Comparison of ENCODE assay signal across 9 cellular contexts in the genomic region with DNA sequence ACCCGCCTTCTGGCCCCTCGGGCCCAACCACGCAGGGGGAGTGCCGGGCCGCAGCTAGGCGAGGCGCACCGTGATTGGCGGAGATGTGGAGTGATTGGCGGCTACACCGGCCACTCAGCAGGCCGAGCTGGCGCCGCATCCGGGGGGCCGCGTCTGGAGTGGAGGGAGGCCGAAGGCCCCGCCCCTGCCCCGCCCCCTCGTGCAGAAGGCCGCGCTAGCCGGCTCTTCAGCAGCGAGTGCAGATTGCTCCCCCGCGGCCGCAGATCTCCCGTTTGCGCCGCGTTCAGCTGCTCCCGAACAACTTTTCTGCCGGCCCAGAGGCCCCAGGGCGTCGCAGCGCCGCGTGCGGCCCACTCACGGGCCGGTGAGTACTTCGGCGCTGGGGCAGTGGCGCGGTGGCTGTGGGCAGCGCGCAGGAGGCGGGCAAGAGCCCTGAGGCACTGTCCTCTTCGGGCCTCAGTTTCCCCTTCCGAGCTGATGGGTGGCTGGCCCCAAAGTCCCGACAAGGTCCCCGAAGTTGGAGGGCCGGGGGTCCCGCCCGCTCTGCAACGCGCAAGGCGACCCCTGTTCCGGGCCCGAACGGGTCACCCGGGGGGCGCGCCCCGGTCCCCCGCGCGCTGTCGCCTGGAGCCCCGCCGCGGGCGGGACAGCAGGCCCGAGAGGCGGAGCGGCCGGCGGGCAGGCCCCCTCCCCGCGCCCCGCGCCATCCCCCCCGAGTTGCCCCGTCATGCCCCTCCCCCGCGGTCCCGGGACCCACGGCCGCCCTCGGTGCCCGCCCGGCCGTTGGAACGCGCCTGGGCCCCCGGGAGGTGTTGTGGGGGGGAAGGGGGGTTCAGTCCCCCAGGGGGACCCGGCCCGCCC. TPM values are rescaled to one million over a fixed set of nuclear protein-coding genes. Genes with fewer than 3 reads are reported as not detected.
DNase-seq lines count a peak whose midpoint lies in the region; ATAC-seq and TF ChIP-seq lines count a peak whose summit lies in the region.
"Had no signal": no experiment of that assay in that cellular context is flagged by ENCODE, and none has a peak within 500 bp of the region (broad histone marks: within the 10 kb centered on the region; RNA-seq: fewer than 3 reads in every experiment).

A gene with protein sequence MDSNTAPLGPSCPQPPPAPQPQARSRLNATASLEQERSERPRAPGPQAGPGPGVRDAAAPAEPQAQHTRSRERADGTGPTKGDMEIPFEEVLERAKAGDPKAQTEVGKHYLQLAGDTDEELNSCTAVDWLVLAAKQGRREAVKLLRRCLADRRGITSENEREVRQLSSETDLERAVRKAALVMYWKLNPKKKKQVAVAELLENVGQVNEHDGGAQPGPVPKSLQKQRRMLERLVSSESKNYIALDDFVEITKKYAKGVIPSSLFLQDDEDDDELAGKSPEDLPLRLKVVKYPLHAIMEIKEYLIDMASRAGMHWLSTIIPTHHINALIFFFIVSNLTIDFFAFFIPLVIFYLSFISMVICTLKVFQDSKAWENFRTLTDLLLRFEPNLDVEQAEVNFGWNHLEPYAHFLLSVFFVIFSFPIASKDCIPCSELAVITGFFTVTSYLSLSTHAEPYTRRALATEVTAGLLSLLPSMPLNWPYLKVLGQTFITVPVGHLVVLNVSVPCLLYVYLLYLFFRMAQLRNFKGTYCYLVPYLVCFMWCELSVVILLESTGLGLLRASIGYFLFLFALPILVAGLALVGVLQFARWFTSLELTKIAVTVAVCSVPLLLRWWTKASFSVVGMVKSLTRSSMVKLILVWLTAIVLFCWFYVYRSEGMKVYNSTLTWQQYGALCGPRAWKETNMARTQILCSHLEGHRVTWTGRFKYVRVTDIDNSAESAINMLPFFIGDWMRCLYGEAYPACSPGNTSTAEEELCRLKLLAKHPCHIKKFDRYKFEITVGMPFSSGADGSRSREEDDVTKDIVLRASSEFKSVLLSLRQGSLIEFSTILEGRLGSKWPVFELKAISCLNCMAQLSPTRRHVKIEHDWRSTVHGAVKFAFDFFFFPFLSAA (plus strand): TSS at position 200 of the 861 bp plus-strand sequence. CDS start 7,606 bp downstream, outside the sequence.

- H3K27ac ChIP-seq in cingulate gyrus (ENCODE audit: low read depth, low read length): peak within 1 kb of the TSS; percentile 67
- H3K27ac ChIP-seq: HL-60 had no signal

- ATAC-seq in GM19025 (IDR thresholded peaks at IDR 0.05; ENCODE audit: low read depth, unreplicated experiment) (peak; percentile 100), HG03196 (IDR thresholded peaks at IDR 0.05; ENCODE audit: unreplicated experiment) (peak; percentile 100)

- DNase-seq in AG08396 (ENCODE audit: low spot score) (peak; percentile 100), NCI-H446 (lab: John Stamatoyannopoulos, UW) (peak; percentile 73 to 95), kidney epithelial cell (ENCODE audit: low read depth) (peak; percentile 80)
- DNase-seq in activated CD4-positive, alpha-beta T cell treated with anti-CD3 and anti-CD28 coated beads for 48 hours: peak; percentile 98
- DNase-seq in stimulated activated CD4-positive, alpha-beta T cell treated with anti-CD3 and anti-CD28 coated beads, Interleukin-15, amount 100 ng/mL, for 24 hours: peak; percentile 98

- H3K36me3 ChIP-seq in kidney epithelial cell (ENCODE audit: control insufficient read depth, insufficient read depth, low read length): no peaks in the 10 kb centered on the region

- TF ChIP-seq CTCF in kidney epithelial cell (IDR thresholded peaks at IDR 0.05; ENCODE audit: insufficient read depth, low read length, poor library complexity, severe bottlenecking): no peak

- peak within 1 kb of the TSS; percentile 78 for H3K4me3 ChIP-seq in kidney epithelial cell (ENCODE audit: low read depth, low read length)

- no peaks in the 10 kb centered on the region for H3K27me3 ChIP-seq in kidney epithelial cell (ENCODE audit: control insufficient read depth, insufficient read depth, low read length)

RNA-seq across cellular contexts. Expression of the gene that starts here (rescaled TPM):
- total RNA-seq in kidney epithelial cell: 26.0 and 37.2 TPM in 2 replicates

Comparison
In these comparisons a context has a peak if more than half of its experiments do, and no peak if none do; other contexts are left out.
1. Peak in every context shown above with its lines: DNase-seq, ATAC-seq, H3K4me3 ChIP-seq and H3K27ac ChIP-seq.